Comparison of ENCODE assay signal across 13 cellular contexts in genomic region chr5:98468188-98468869, GRCh38.
A peak's percentile ranks its signal among the peaks of the same experiment; 100 is the strongest.
DNase-seq lines count a peak whose midpoint lies in the region; ATAC-seq and TF ChIP-seq lines count a peak whose summit lies in the region.
"Had no signal": no experiment of that assay in that cellular context is flagged by ENCODE, and none has a peak within 500 bp of the region (broad histone marks: within the 10 kb centered on the region; RNA-seq: fewer than 3 reads in every experiment).

No MANE protein-coding gene starts in this region.

- TF ChIP-seq CTCF in AG04449 (IDR thresholded peaks at IDR 0.05; ENCODE audit: insufficient read depth, low read length, missing control alignments) (no peak), MM.1S (IDR thresholded peaks at IDR 0.05; ENCODE audit: low read length) (no peak)

- no peak overlapping the region for H3K9ac ChIP-seq in MM.1S (ENCODE audit: low read length)

- ATAC-seq in GM18870 (IDR thresholded peaks at IDR 0.05; ENCODE audit: unreplicated experiment) = no peak
- ATAC-seq: psoas muscle had no signal

- no peak overlapping the region for H3K27ac ChIP-seq in MM.1S (ENCODE audit: low read length)
- H3K27ac ChIP-seq: psoas muscle, thoracic aorta had no signal

- no peaks in the 10 kb centered on the region for H3K9me3 ChIP-seq in MM.1S (replicated peaks; ENCODE audit: insufficient read depth, low read length)
- H3K9me3 ChIP-seq: BE2C, psoas muscle, thoracic aorta had no signal

- no peak overlapping the region for H3K4me2 ChIP-seq in MM.1S (ENCODE audit: low read depth, low read length)

- CTCF ChIA-PET in AG04449 (lab: Yijun Ruan, JAX) = interaction anchor here (1.2 to 1.5 kb wide), 2 partner anchors 10 to 299 kb away, joined by 3 to 4 read pairs; no protein-coding TSS in a partner anchor

- no peaks in the 10 kb centered on the region for H3F3A ChIP-seq in MM.1S (ENCODE audit: insufficient read depth, low read length)

- no peaks in the 10 kb centered on the region for H3K36me3 ChIP-seq in MM.1S (replicated peaks; ENCODE audit: insufficient read depth, low read length)
- H3K36me3 ChIP-seq: BE2C, thoracic aorta had no signal

- H3K4me3 ChIP-seq in AG04449 (ENCODE audit: low read depth, low read length) (no peak overlapping the region), MM.1S (ENCODE audit: low read length) (no peak overlapping the region)
- H3K4me3 ChIP-seq: psoas muscle, thoracic aorta had no signal

- H3K27me3 ChIP-seq in MM.1S (replicated peaks; ENCODE audit: insufficient read depth, low read length) = no peaks in the 10 kb centered on the region
- H3K27me3 ChIP-seq: BE2C had no signal

- DNase-seq in AG04449 (ENCODE audit: low read depth, low spot score) (peak; percentile 74), HS-27A (ENCODE audit: low read depth) (peak; percentile 54), astrocyte of the hippocampus (ENCODE audit: low read depth, low spot score) (peak; percentile 57), iris pigment epithelial cell (ENCODE audit: low read depth) (peak; percentile 95), globus pallidus (ENCODE audit: low spot score) (no peak), MM.1S (no peak), NCI-H1105 treated with DMSO at 0.1 percent for 48 hours (lab: John Stamatoyannopoulos, UW) (no peak)
- DNase-seq: activated CD4-positive, alpha-beta T cell treated with anti-CD3 and anti-CD28 coated beads for 1 hour; BE2C; psoas muscle; SHP77 had no signal

- POLR2A ChIA-PET in AG04449 (lab: Yijun Ruan, JAX) = interaction anchor here (0.6 to 1.1 kb wide), 2 partner anchors 10 kb away, joined by 3 to 5 read pairs; no protein-coding TSS in a partner anchor

- H3K79me2 ChIP-seq in MM.1S (ENCODE audit: low read length) = no peaks in the 10 kb centered on the region

- H3K9me2 ChIP-seq in MM.1S (replicated peaks; ENCODE audit: insufficient read depth, low read length) = no peaks in the 10 kb centered on the region

- no peak overlapping the region for H2AFZ ChIP-seq in MM.1S (ENCODE audit: low read length)

- no peaks in the 10 kb centered on the region for H3K4me1 ChIP-seq in MM.1S (ENCODE audit: low read length)
- H3K4me1 ChIP-seq: BE2C, psoas muscle had no signal

- H4K20me1 ChIP-seq in MM.1S (ENCODE audit: insufficient read depth, low read length) = no peaks in the 10 kb centered on the region

Comparison
In these comparisons a context has a peak if more than half of its experiments do, and no peak if none do; other contexts are left out.
1. DNase-seq: peak in AG04449 (single experiment), HS-27A (single experiment), astrocyte of the hippocampus (single experiment) and iris pigment epithelial cell (single experiment); none in globus pallidus (single experiment), MM.1S (single experiment) and NCI-H1105 treated with DMSO at 0.1 percent for 48 hours (single experiment).